In genomic region chr7:134985894-134986362, GRCh38 we compare ENCODE assay signal across 8 cellular contexts. TPM values are rescaled to one million over a fixed set of nuclear protein-coding genes. Genes with fewer than 3 reads are reported as not detected.
DNase-seq lines count a peak whose midpoint lies in the region; ATAC-seq and TF ChIP-seq lines count a peak whose summit lies in the region.

No MANE protein-coding gene starts in this region.

- H3K9me3 Mint-ChIP-seq in stimulated activated naive CD8-positive, alpha-beta T cell treated with anti-CD3 and anti-CD28 coated beads, Interleukin-15, amount 100 ng/mL, for 72 hours, result peaks cover 0 to 4% of the 10 kb centered on the region in 2 donors

- WGBS in right cardiac atrium, result 45% methylated on average over 8 of the region's 8 CpGs

- H3K4me1 ChIP-seq in right cardiac atrium (ENCODE audit: control insufficient read depth, insufficient read depth, low read length), result no peaks in the 10 kb centered on the region

- DNase-seq in HFF-Myc (ENCODE audit: extremely low read depth, low read depth), result no peak
- no peak for DNase-seq in SK-N-MC (ENCODE audit: low read depth, low spot score)
- no peak for DNase-seq in right cardiac atrium
- no peak for DNase-seq in stimulated activated naive CD8-positive, alpha-beta T cell treated with anti-CD3 and anti-CD28 coated beads, Interleukin-15, amount 100 ng/mL, for 72 hours
- no peak for DNase-seq in NCI-H2227 (lab: John Stamatoyannopoulos, UW; ENCODE audit: unreplicated experiment)
- DNase-seq in activated CD4-positive, CD25-positive, alpha-beta regulatory T cell treated with anti-CD3 and anti-CD28 coated beads, Interleukin-2, amount 50 U/mL, for 72 hours, result no peak
- DNase-seq in DMS153 (lab: John Stamatoyannopoulos, UW), result no peak

- peak overlapping the region; percentile 99 to 100 for H3K27ac Mint-ChIP-seq in stimulated activated naive CD8-positive, alpha-beta T cell treated with anti-CD3 and anti-CD28 coated beads, Interleukin-15, amount 100 ng/mL, for 72 hours

- H3K27me3 ChIP-seq in right cardiac atrium (ENCODE audit: control insufficient read depth, insufficient read depth), result no peaks in the 10 kb centered on the region

- H3K27me3 Mint-ChIP-seq in stimulated activated naive CD8-positive, alpha-beta T cell treated with anti-CD3 and anti-CD28 coated beads, Interleukin-15, amount 100 ng/mL, for 72 hours, result no peaks in the 10 kb centered on the region

- H3K4me1 Mint-ChIP-seq in stimulated activated naive CD8-positive, alpha-beta T cell treated with anti-CD3 and anti-CD28 coated beads, Interleukin-15, amount 100 ng/mL, for 72 hours, result peaks cover 35% of the 10 kb centered on the region

- peak; percentile 53 for ATAC-seq in GM18498 (IDR thresholded peaks at IDR 0.05; ENCODE audit: unreplicated experiment)
- no peak for ATAC-seq in right cardiac atrium
- ATAC-seq in stimulated activated naive CD8-positive, alpha-beta T cell treated with anti-CD3 and anti-CD28 coated beads, Interleukin-15, amount 100 ng/mL, for 72 hours, result peak; percentile 81

- no peak overlapping the region for H3K27ac ChIP-seq in SK-N-MC
- H3K27ac ChIP-seq in right cardiac atrium (ENCODE audit: low read length), result peak overlapping the region; percentile 93

- peak overlapping the region; percentile 86 for H3K9ac ChIP-seq in SK-N-MC (ENCODE audit: insufficient read length)

- no peak for TF ChIP-seq CTCF in HFF-Myc (IDR thresholded peaks at IDR 0.05; ENCODE audit: low read depth, low read length, missing control alignments)

- H3K4me3 Mint-ChIP-seq in stimulated activated naive CD8-positive, alpha-beta T cell treated with anti-CD3 and anti-CD28 coated beads, Interleukin-15, amount 100 ng/mL, for 72 hours, result peak overlapping the region; percentile 98 to 100

- H3K36me3 ChIP-seq in SK-N-MC (ENCODE audit: insufficient read depth, low read length), result peaks cover 19% of the 10 kb centered on the region

- H3K9me3 ChIP-seq in SK-N-MC (ENCODE audit: low read depth, low read length), result no peaks in the 10 kb centered on the region
- no peaks in the 10 kb centered on the region for H3K9me3 ChIP-seq in right cardiac atrium (ENCODE audit: control insufficient read depth, low read length)

- intact Hi-C loops in right cardiac atrium (cut with DNase I), result loop anchor here in 2 of 4 donors (5.0 to 10.0 kb wide), 2 partner anchors 179 to 181 kb away; no protein-coding TSS in a partner anchor

- H3K4me3 ChIP-seq in HFF-Myc (replicated peaks; ENCODE audit: low read depth, low read length) (peak overlapping the region; percentile 75), SK-N-MC (peak overlapping the region; percentile 84), right cardiac atrium (ENCODE audit: low read length) (peak overlapping the region; percentile 79)

RNA-seq across cellular contexts. Expression of gene AGBL3, which starts 0.4 kb away (rescaled TPM):
- total RNA-seq in right cardiac atrium, result 1 to 10 TPM; 1.2 to 3.4 (median 1.8) TPM
- polyA plus RNA-seq in right cardiac atrium, result 0.81 TPM

Comparison
In these comparisons a context has a peak if more than half of its experiments do, and no peak if none do; other contexts are left out.
1. ATAC-seq: peak in GM18498 (single experiment) and stimulated activated naive CD8-positive, alpha-beta T cell treated with anti-CD3 and anti-CD28 coated beads, Interleukin-15, amount 100 ng/mL, for 72 hours (single experiment); none in right cardiac atrium (0 of 2).
2. Peak in every context shown above with its lines, with median percentiles within 50 percentile points of each other: H3K4me3 ChIP-seq.